Comparison of ENCODE assay signal across 1 cellular context in genomic region chr3:150252462-150252861, GRCh38.
TF ChIP-seq lines count a peak whose summit lies in the region.

No MANE protein-coding gene starts in this region.

TF ChIP-seq in K562, 482 proteins besides CTCF, POLR2A, EP300 and RAD21 (continued from another document):
- no peak for TF ChIP-seq MGA (IDR thresholded peaks at IDR 0.05)
- no peak for TF ChIP-seq ZNF133 (CRISPR knock-in tag; IDR thresholded peaks at IDR 0.05)
- no peak for TF ChIP-seq ZNF277 (CRISPR knock-in tag; IDR thresholded peaks at IDR 0.05; ENCODE audit: borderline replicate concordance)
- no peak for TF ChIP-seq NELFE (IDR thresholded peaks at IDR 0.05; ENCODE audit: insufficient read depth, insufficient read length)
- no peak for TF ChIP-seq NKRF (IDR thresholded peaks at IDR 0.05; ENCODE audit: borderline replicate concordance)
- TF ChIP-seq SP1 (CRISPR knock-in tag; IDR thresholded peaks at IDR 0.05): no peak
- TF ChIP-seq ZKSCAN3 (CRISPR knock-in tag; IDR thresholded peaks at IDR 0.05): no peak
- no peak for TF ChIP-seq TCF3 (CRISPR knock-in tag; IDR thresholded peaks at IDR 0.05)
- no peak for TF ChIP-seq ZBTB7A (IDR thresholded peaks at IDR 0.05; ENCODE audit: borderline replicate concordance, control insufficient read depth, low read depth, low read length)
- no peak for TF ChIP-seq TEAD4 (IDR thresholded peaks at IDR 0.05; ENCODE audit: low read length)
- no peak for TF ChIP-seq TEAD4 (CRISPR knock-in tag; IDR thresholded peaks at IDR 0.05; ENCODE audit: borderline replicate concordance)
- no peak for TF ChIP-seq ZNF282 (CRISPR knock-in tag; IDR thresholded peaks at IDR 0.05)
- TF ChIP-seq CREB1 (IDR thresholded peaks at IDR 0.05): no peak
- TF ChIP-seq CREB1 (CRISPR knock-in tag; IDR thresholded peaks at IDR 0.05): no peak
- TF ChIP-seq E2F3 (CRISPR knock-in tag; IDR thresholded peaks at IDR 0.05): no peak
- TF ChIP-seq STAT5A (IDR thresholded peaks at IDR 0.05; ENCODE audit: borderline replicate concordance, low read length): no peak
- no peak for TF ChIP-seq ZBTB8A (IDR thresholded peaks at IDR 0.05; ENCODE audit: partially characterized antibody)
- no peak for TF ChIP-seq ZNF174 (CRISPR knock-in tag; IDR thresholded peaks at IDR 0.05)
- TF ChIP-seq MAFG (tag; conservative IDR thresholded peaks at IDR 0.05): no peak
- TF ChIP-seq NFIC (IDR thresholded peaks at IDR 0.05): no peak
- no peak for TF ChIP-seq JUNB (CRISPR knock-in tag; conservative IDR thresholded peaks at IDR 0.05)
